9 cellular contexts compared by ENCODE assay signal in genomic region chr5:10288600-10289213, GRCh38. TPM values are rescaled to one million over a fixed set of nuclear protein-coding genes. Genes with fewer than 3 reads are reported as not detected.
A peak's percentile ranks its signal among the peaks of the same experiment; 100 is the strongest.
DNase-seq lines count a peak whose midpoint lies in the region; ATAC-seq, FAIRE-seq and TF ChIP-seq lines count a peak whose summit lies in the region.
"Had no signal": no experiment of that assay in that cellular context is flagged by ENCODE, and none has a peak within 500 bp of the region (broad histone marks: within the 10 kb centered on the region; RNA-seq: fewer than 3 reads in every experiment).

No MANE protein-coding gene starts in this region.

- no peak overlapping the region for H3K14ac ChIP-seq in neuronal stem cell (ENCODE audit: low read length)

- no peaks in the 10 kb centered on the region for H3K27me3 Mint-ChIP-seq in activated CD4-positive, alpha-beta memory T cell treated with anti-CD3 and anti-CD28 coated beads for 36 hours

- peaks cover 13% of the 10 kb centered on the region for H3K4me1 Mint-ChIP-seq in activated CD4-positive, alpha-beta memory T cell treated with anti-CD3 and anti-CD28 coated beads for 36 hours (ENCODE audit: low read depth)

- H3K27ac Mint-ChIP-seq in activated CD4-positive, alpha-beta memory T cell treated with anti-CD3 and anti-CD28 coated beads for 36 hours = no peak overlapping the region

- H3K9me3 ChIP-seq in kidney (ENCODE audit: control insufficient read depth in 1 of 2, low read length in 2 of 2) (no peaks in the 10 kb centered on the region), neuronal stem cell (replicated peaks in 1 of 2; ENCODE audit: control insufficient read depth in 2 of 2, insufficient read depth in 1 of 2, low read depth in 1 of 2, low read length in 2 of 2) (no peaks in the 10 kb centered on the region)

- no peaks in the 10 kb centered on the region for H3K79me1 ChIP-seq in neuronal stem cell (ENCODE audit: low read depth, low read length)

- H2BK15ac ChIP-seq in neuronal stem cell (ENCODE audit: low read length) = no peak overlapping the region

- H3K18ac ChIP-seq in neuronal stem cell (ENCODE audit: low read length) = no peak overlapping the region

- no peak overlapping the region for H4K8ac ChIP-seq in neuronal stem cell (ENCODE audit: low read depth, low read length)

- H3K9ac ChIP-seq in kidney (ENCODE audit: low read length in 2 of 2) = peak overlapping the region in 1 of 2 donors; percentile 76
- H3K9ac ChIP-seq in neuronal stem cell (ENCODE audit: low read depth, low read length, poor library complexity) = no peak overlapping the region

- no peak overlapping the region for H4K91ac ChIP-seq in neuronal stem cell (ENCODE audit: low read depth, low read length, poor library complexity)

- intact Hi-C loops in activated CD4-positive, alpha-beta memory T cell treated with anti-CD3 and anti-CD28 coated beads for 36 hours (cut with micrococcal nuclease) = no loop called here
- intact Hi-C loops in kidney (cut with DNase I) = loop anchor here (10.0 kb wide), 2 partner anchors 136 to 336 kb away; no protein-coding TSS in a partner anchor

- no peak overlapping the region for H2BK5ac ChIP-seq in neuronal stem cell (ENCODE audit: low read length)

- POLR2A ChIA-PET in activated CD4-positive, alpha-beta memory T cell treated with anti-CD3 and anti-CD28 coated beads for 36 hours (lab: Charles Lee) = no interaction called here

- no peak overlapping the region for H2AK5ac ChIP-seq in neuronal stem cell (ENCODE audit: low read depth, low read length)

- H3K4me1 ChIP-seq in kidney (ENCODE audit: control insufficient read depth in 1 of 2, insufficient read depth in 1 of 2, low read depth in 1 of 2, low read length in 2 of 2) (peaks cover 18 to 29% of the 10 kb centered on the region in 2 donors), neuronal stem cell (ENCODE audit: control insufficient read depth in 2 of 2, insufficient read depth in 1 of 2, low read depth in 1 of 2, low read length in 2 of 2) (peaks cover 6 to 8% of the 10 kb centered on the region in 2 donors)

- peak; percentile 99 for DNase-seq in COLO668 (lab: John Stamatoyannopoulos, UW; ENCODE audit: unreplicated experiment)
- DNase-seq in NCI-H187 treated with DMSO at 0.1 percent for 48 hours (lab: John Stamatoyannopoulos, UW) = peak; percentile 70
- peak; percentile 50 for DNase-seq in activated CD4-positive, alpha-beta memory T cell treated with anti-CD3 and anti-CD28 coated beads for 36 hours
- peak; percentile 96 for DNase-seq in kidney
- peak; percentile 67 for DNase-seq in ureter (ENCODE audit: low spot score)
- DNase-seq in neuronal stem cell (ENCODE audit: low spot score) = no peak
- no peak for DNase-seq in 8988T

- WGBS in neuronal stem cell (ENCODE audit: extremely low coverage in 2 of 2, insufficient read length in 2 of 2, insufficient replicate concordance in 1 of 2), 2 donors = no CpG with 5 or more reads among the region's 13 CpGs

- no peaks in the 10 kb centered on the region for H3K27me3 ChIP-seq in neuronal stem cell (ENCODE audit: control insufficient read depth in 3 of 3, insufficient read depth in 3 of 3, low read depth in 1 of 3, low read length in 3 of 3)

- H3K4me2 ChIP-seq in neuronal stem cell (ENCODE audit: insufficient read depth, low read length, poor library complexity, severe bottlenecking) = no peak overlapping the region

- H3K9me3 Mint-ChIP-seq in activated CD4-positive, alpha-beta memory T cell treated with anti-CD3 and anti-CD28 coated beads for 36 hours = no peaks in the 10 kb centered on the region

- FAIRE-seq in kidney (lab: Jason Lieb, UNC) = no peak
- FAIRE-seq: islet of Langerhans had no signal

- H3K27ac ChIP-seq in kidney (ENCODE audit: low read depth in 2 of 2, low read length in 2 of 2) = peak overlapping the region; percentile 89 to 91
- H3K27ac ChIP-seq in neuronal stem cell (replicated peaks; ENCODE audit: low read length) = no peak overlapping the region

- no peak overlapping the region for H3K4ac ChIP-seq in neuronal stem cell (ENCODE audit: low read length)

- H2BK12ac ChIP-seq in neuronal stem cell (ENCODE audit: low read length) = no peak overlapping the region

- CTCF ChIA-PET in activated CD4-positive, alpha-beta memory T cell treated with anti-CD3 and anti-CD28 coated beads for 36 hours (lab: Charles Lee) = no interaction called here

- no peak for TF ChIP-seq CTCF in kidney (IDR thresholded peaks at IDR 0.05; ENCODE audit: borderline replicate concordance, extremely low read depth, insufficient read depth)

- no peaks in the 10 kb centered on the region for H3K36me3 Mint-ChIP-seq in activated CD4-positive, alpha-beta memory T cell treated with anti-CD3 and anti-CD28 coated beads for 36 hours

- H3K4me3 Mint-ChIP-seq in activated CD4-positive, alpha-beta memory T cell treated with anti-CD3 and anti-CD28 coated beads for 36 hours = no peak overlapping the region

- H3K4me3 ChIP-seq in kidney (ENCODE audit: low read length in 2 of 2) = no peak overlapping the region
- no peak overlapping the region for H3K4me3 ChIP-seq in neuronal stem cell (ENCODE audit: low read length in 2 of 2)

- no peak overlapping the region for H2BK120ac ChIP-seq in neuronal stem cell (ENCODE audit: low read depth, low read length)

- peak; percentile 52 for ATAC-seq in GM21529 (IDR thresholded peaks at IDR 0.05; ENCODE audit: unreplicated experiment)

- H3K36me3 ChIP-seq in kidney (ENCODE audit: control insufficient read depth in 1 of 2, insufficient read depth in 2 of 2, low read length in 2 of 2) = peaks cover 11 to 14% of the 10 kb centered on the region in 2 donors
- peaks cover 6 to 33% of the 10 kb centered on the region in 2 donors for H3K36me3 ChIP-seq in neuronal stem cell (replicated peaks in 1 of 2; ENCODE audit: control insufficient read depth in 2 of 2, insufficient read depth in 2 of 2, low read length in 2 of 2)

- H3K23ac ChIP-seq in neuronal stem cell (ENCODE audit: low read depth, low read length, poor library complexity) = no peak overlapping the region

- H2AFZ ChIP-seq in neuronal stem cell (ENCODE audit: low read length) = no peak overlapping the region

RNA-seq across cellular contexts. Expression of gene CMBL, which starts 19.0 kb away (rescaled TPM):
- 1 to 10 TPM; 1.2 to 1.3 TPM for total RNA-seq in activated CD4-positive, alpha-beta memory T cell treated with anti-CD3 and anti-CD28 coated beads for 36 hours
- 36.6 TPM for total RNA-seq in kidney
- 243 TPM for polyA plus RNA-seq in kidney (ENCODE audit: insufficient read depth, low read depth, low replicate concordance)
- total RNA-seq in ureter = 20.7 TPM
- 36.5 TPM for polyA plus RNA-seq in neuronal stem cell (2013, experiment 1 of 2)
- polyA plus RNA-seq in neuronal stem cell (2013, experiment 2 of 2) = 35.9 TPM

RNA-seq across cellular contexts. Expression of gene CCT5, which starts 38.6 kb away (rescaled TPM):
- 100 to 1,000 TPM; 360 to 375 TPM for total RNA-seq in activated CD4-positive, alpha-beta memory T cell treated with anti-CD3 and anti-CD28 coated beads for 36 hours
- total RNA-seq in kidney (136 TPM), ureter (158 TPM)
- polyA plus RNA-seq in kidney (ENCODE audit: insufficient read depth, low read depth, low replicate concordance) = 130 TPM
- polyA plus RNA-seq in neuronal stem cell (2013, experiment 1 of 2) = 217 TPM
- 218 TPM for polyA plus RNA-seq in neuronal stem cell (2013, experiment 2 of 2)

RNA-seq across cellular contexts. Expression of gene ATPSCKMT, which starts 39.0 kb away (rescaled TPM):
- total RNA-seq in activated CD4-positive, alpha-beta memory T cell treated with anti-CD3 and anti-CD28 coated beads for 36 hours = 10 to 100 TPM; 17.1 to 20.1 TPM
- 27.8 TPM for total RNA-seq in kidney
- polyA plus RNA-seq in kidney (ENCODE audit: insufficient read depth, low read depth, low replicate concordance) = 12.1 TPM
- total RNA-seq in ureter = 27.4 TPM
- 9.8 TPM for polyA plus RNA-seq in neuronal stem cell (2013, experiment 1 of 2)
- polyA plus RNA-seq in neuronal stem cell (2013, experiment 2 of 2) = 9.3 TPM

Comparison
In these comparisons a context has a peak if more than half of its experiments do, and no peak if none do; other contexts are left out.
1. DNase-seq: peak in COLO668 (single experiment), NCI-H187 treated with DMSO at 0.1 percent for 48 hours (single experiment), activated CD4-positive, alpha-beta memory T cell treated with anti-CD3 and anti-CD28 coated beads for 36 hours (single experiment), kidney (single experiment) and ureter (single experiment); none in neuronal stem cell (single experiment) and 8988T (single experiment).